Comparison of ENCODE assay signal across 21 cellular contexts in the genomic region with DNA sequence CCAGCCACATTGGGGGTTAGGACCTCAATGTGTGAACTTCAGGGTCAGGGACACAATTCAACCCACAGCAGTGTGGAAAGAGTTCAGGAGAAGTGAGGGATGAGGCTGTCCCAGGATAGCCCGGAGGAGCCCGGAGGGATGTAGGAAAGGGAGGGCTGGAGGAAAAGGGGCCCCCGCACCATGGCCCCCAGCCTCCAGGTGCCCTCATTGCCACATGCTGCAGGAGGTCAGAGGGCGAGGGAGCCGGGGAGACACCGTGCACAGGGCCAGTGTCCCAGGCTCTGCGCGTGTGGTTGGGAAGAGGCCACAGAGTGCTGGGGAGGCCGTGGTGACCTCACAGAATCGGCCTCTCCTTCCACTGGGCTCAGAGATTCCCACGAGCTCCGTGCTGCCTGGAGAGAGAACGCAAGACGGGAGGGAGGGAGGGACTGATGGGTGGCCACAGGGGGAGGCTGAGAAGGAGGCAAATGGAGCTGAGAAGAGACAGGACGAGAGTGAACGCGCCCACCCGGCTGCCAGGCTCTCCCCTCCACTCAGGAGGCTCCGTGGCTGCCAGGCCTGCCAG.
DNase-seq lines count a peak whose midpoint lies in the region; ATAC-seq and TF ChIP-seq lines count a peak whose summit lies in the region.
"Had no signal": no experiment of that assay in that cellular context is flagged by ENCODE, and none has a peak within 500 bp of the region (broad histone marks: within the 10 kb centered on the region; RNA-seq: fewer than 3 reads in every experiment).

No MANE protein-coding gene starts in this region.

- H3T11ph ChIP-seq in H9 (ENCODE audit: low read length) = no peak overlapping the region

- H3K27me3 ChIP-seq in H9 (ENCODE audit: insufficient read depth, low read length) (no peaks in the 10 kb centered on the region), left lung (peaks cover 0 to 8% of the 10 kb centered on the region in 2 donors)
- H3K27me3 ChIP-seq: BE2C, gastroesophageal sphincter, sigmoid colon had no signal

- H3K9me3 ChIP-seq in H9 (ENCODE audit: control insufficient read depth, low read depth, low read length) (peaks cover 7% of the 10 kb centered on the region), left lung (no peaks in the 10 kb centered on the region)
- H3K9me3 ChIP-seq: BE2C, gastroesophageal sphincter, sigmoid colon, thoracic aorta had no signal

- H4K91ac ChIP-seq in H9 (ENCODE audit: insufficient read length, low read depth, low read length) = no peak overlapping the region

- peaks cover 3 to 6% (median 4%) of the 10 kb centered on the region in 3 experiments for H3K36me3 Mint-ChIP-seq in H9 (ENCODE audit: insufficient read depth in 1 of 3, low read depth in 3 of 3)

- ATAC-seq in left lung (no peak), HG02970 (IDR thresholded peaks at IDR 0.05; ENCODE audit: low FRiP score, unreplicated experiment) (no peak), HG03280 (IDR thresholded peaks at IDR 0.05; ENCODE audit: unreplicated experiment) (no peak), GM19452 (IDR thresholded peaks at IDR 0.05; ENCODE audit: unreplicated experiment) (no peak)
- ATAC-seq: gastroesophageal sphincter, K562 had no signal

- H2AK5ac ChIP-seq in H9 (ENCODE audit: insufficient read length, low read length) = no peak overlapping the region

- no peak overlapping the region for H2BK5ac ChIP-seq in H9 (ENCODE audit: insufficient read length, low read length)

- H3K27ac ChIP-seq in H9 (ENCODE audit: insufficient read length, low read depth, low read length) (no peak overlapping the region), left lung (no peak overlapping the region)
- H3K27ac ChIP-seq: epithelial cell of prostate, gastroesophageal sphincter, sigmoid colon, thoracic aorta had no signal

- H3K4me2 ChIP-seq in H9 (ENCODE audit: insufficient read depth, insufficient read length, low read length) = no peak overlapping the region

- H3K4me3 Mint-ChIP-seq in H9 = no peak overlapping the region
- H3K4me3 Mint-ChIP-seq: HFFc6 had no signal

- no peaks in the 10 kb centered on the region for H3K79me1 ChIP-seq in H9 (ENCODE audit: insufficient read depth, low read depth, low read length, poor library complexity, severe bottlenecking)

- no peaks in the 10 kb centered on the region for H3K79me2 ChIP-seq in H9 (ENCODE audit: insufficient read depth, low read length)

- H2AFZ ChIP-seq in H9 (ENCODE audit: low read length) = no peak overlapping the region

- peaks cover 12 to 22% of the 10 kb centered on the region in 2 experiments for H3K9me3 Mint-ChIP-seq in H9

- WGBS in H9 (ENCODE audit: extremely low coverage, insufficient read length, low lambda C conversion rate) = no CpG with 5 or more reads among the region's 19 CpGs

- TF ChIP-seq CTCF in H9 (conservative IDR thresholded peaks at IDR 0.05) = no peak
- TF ChIP-seq CTCF in left lung (IDR thresholded peaks at IDR 0.05) = no peak

- H3K4me1 ChIP-seq in H9 (ENCODE audit: insufficient read depth, low read length) = no peaks in the 10 kb centered on the region
- H3K4me1 ChIP-seq in left lung = no peaks in the 10 kb centered on the region
- H3K4me1 ChIP-seq: BE2C, sigmoid colon had no signal

- H2BK20ac ChIP-seq in H9 (ENCODE audit: low read depth, low read length, poor library complexity, severe bottlenecking) = no peak overlapping the region

- no peak overlapping the region for H4K8ac ChIP-seq in H9 (replicated peaks; ENCODE audit: insufficient read length, low read depth, low read length)

- H4K20me1 ChIP-seq in H9 (ENCODE audit: control insufficient read depth, insufficient read depth, insufficient read length) = no peaks in the 10 kb centered on the region

- intact Hi-C loops in left lung (cut with DNase I) = no loop called here

- H2BK15ac ChIP-seq in H9 (ENCODE audit: low read depth, low read length) = no peak overlapping the region

- in situ Hi-C loops in G401 (cut with HindIII; ENCODE audit: low sequenced_read_pairs) = no loop called here

- DNase-seq in H9 (peak; percentile 33), NCI-H2171 treated with DMSO at 0.1 percent for 48 hours (lab: John Stamatoyannopoulos, UW) (peak; percentile 44), left lung (peak; percentile 23 to 63), retina (peak; percentile 8), G401 (ENCODE audit: low spot score) (no peak)
- DNase-seq: activated CD4-positive, CD25-positive, alpha-beta regulatory T cell; activated naive CD4-positive, alpha-beta T cell treated with Interleukin-2 at 50 U/mL for 16 hours; BE2C; cortex of kidney; HFFc6; NCI-H226; SHP77 treated with DMSO at 0.1 percent for 48 hours; sigmoid colon; stimulated activated CD4-positive, alpha-beta T cell treated with anti-CD3 and anti-CD28 coated beads, Interleukin-2, amount 100 ng/mL, for 48 hours had no signal

- peaks cover 0 to 11% of the 10 kb centered on the region in 2 experiments; a peak in 1 of 4 replicates for H3K4me1 Mint-ChIP-seq in H9

- no peak overlapping the region for H3K27ac Mint-ChIP-seq in H9
- H3K27ac Mint-ChIP-seq: HFFc6 had no signal

- no peak overlapping the region for H3K9ac ChIP-seq in H9 (ENCODE audit: extremely low read depth, insufficient read length, low read length)

- no peak overlapping the region for H2BK120ac ChIP-seq in H9 (ENCODE audit: low read depth, low read length, poor library complexity, severe bottlenecking)

- no peak overlapping the region for H3K14ac ChIP-seq in H9 (ENCODE audit: insufficient read depth, low read length)

- H3K56ac ChIP-seq in H9 (ENCODE audit: insufficient read length, low read depth, low read length) = no peak overlapping the region

- no peak overlapping the region for H3K4ac ChIP-seq in H9 (ENCODE audit: low read depth, low read length)

- no peak overlapping the region for H3K18ac ChIP-seq in H9 (ENCODE audit: insufficient read length, low read depth, low read length)

- no peak overlapping the region for H4K5ac ChIP-seq in H9 (ENCODE audit: insufficient read length, low read depth, low read length)

- no peaks in the 10 kb centered on the region for H3K36me3 ChIP-seq in left lung
- H3K36me3 ChIP-seq: BE2C, gastroesophageal sphincter, sigmoid colon, thoracic aorta had no signal

- no peaks in the 10 kb centered on the region for H3K23me2 ChIP-seq in H9 (ENCODE audit: insufficient read length, low read depth, low read length, poor library complexity, severe bottlenecking)

- H3K27me3 Mint-ChIP-seq in H9 (ENCODE audit: low read depth) = peaks cover 7% of the 10 kb centered on the region

- H2BK12ac ChIP-seq in H9 (ENCODE audit: insufficient read length, low read depth, low read length) = no peak overlapping the region

- no peak overlapping the region for H3K4me3 ChIP-seq in left lung
- H3K4me3 ChIP-seq: gastroesophageal sphincter, K562, sigmoid colon, thoracic aorta had no signal

- no peak overlapping the region for H3K23ac ChIP-seq in H9 (ENCODE audit: insufficient read length, low read depth, low read length)
